ENCODE assay signal across 14 cellular contexts in genomic region chr14:104702106-104702505, GRCh38.
"Had no signal": no experiment of that assay in that cellular context is flagged by ENCODE, and none has a peak within 500 bp of the region (broad histone marks: within the 10 kb centered on the region; RNA-seq: fewer than 3 reads in every experiment).

No MANE protein-coding gene starts in this region.

- H3K36me3 ChIP-seq: cardiac muscle cell had no signal

- H3K27ac ChIP-seq: cardiac muscle cell, foreskin keratinocyte, sigmoid colon had no signal

- ATAC-seq: activated CD4-positive, CD25-positive, alpha-beta regulatory T cell treated with anti-CD3 and anti-CD28 coated beads, Interleukin-2, amount 50 U/mL, for 24 hours; foreskin keratinocyte; stimulated activated effector memory CD8-positive, alpha-beta T cell treated with anti-CD3 and anti-CD28 coated beads, Interleukin-12 subunit alpha, Interleukin-12 subunit beta, amount 100 ng/mL, for 72 hours had no signal

- H3K4me1 ChIP-seq: foreskin keratinocyte had no signal

- H3K4me3 ChIP-seq: cardiac muscle cell, sigmoid colon had no signal

- DNase-seq: activated CD8-positive, alpha-beta memory T cell treated with anti-CD3 and anti-CD28 coated beads for 24 hours; activated CD8-positive, alpha-beta memory T cell treated with anti-CD3 and anti-CD28 coated beads, Interleukin-2, amount 50 U/mL, for 48 hours; activated effector memory CD4-positive, alpha-beta T cell treated with Interleukin-2 at 50 U/mL for 16 hours; activated naive CD8-positive, alpha-beta T cell treated with anti-CD3 and anti-CD28 coated beads for 36 hours; activated T-cell treated with anti-CD3 and anti-CD28 coated beads, Interleukin-2, amount 50 U/mL, for 48 hours; amniotic stem cell; foreskin keratinocyte; glutamatergic neuron; islet precursor cell; sigmoid colon; stimulated activated CD4-positive, alpha-beta T cell treated with anti-CD3 and anti-CD28 coated beads, Interleukin-4, amount 100 ng/mL, for 24 hours had no signal

- H3K27me3 ChIP-seq: cardiac muscle cell, foreskin keratinocyte, sigmoid colon had no signal

- H3K9me3 ChIP-seq: sigmoid colon had no signal
